8 cellular contexts compared by ENCODE assay signal in the genomic region with DNA sequence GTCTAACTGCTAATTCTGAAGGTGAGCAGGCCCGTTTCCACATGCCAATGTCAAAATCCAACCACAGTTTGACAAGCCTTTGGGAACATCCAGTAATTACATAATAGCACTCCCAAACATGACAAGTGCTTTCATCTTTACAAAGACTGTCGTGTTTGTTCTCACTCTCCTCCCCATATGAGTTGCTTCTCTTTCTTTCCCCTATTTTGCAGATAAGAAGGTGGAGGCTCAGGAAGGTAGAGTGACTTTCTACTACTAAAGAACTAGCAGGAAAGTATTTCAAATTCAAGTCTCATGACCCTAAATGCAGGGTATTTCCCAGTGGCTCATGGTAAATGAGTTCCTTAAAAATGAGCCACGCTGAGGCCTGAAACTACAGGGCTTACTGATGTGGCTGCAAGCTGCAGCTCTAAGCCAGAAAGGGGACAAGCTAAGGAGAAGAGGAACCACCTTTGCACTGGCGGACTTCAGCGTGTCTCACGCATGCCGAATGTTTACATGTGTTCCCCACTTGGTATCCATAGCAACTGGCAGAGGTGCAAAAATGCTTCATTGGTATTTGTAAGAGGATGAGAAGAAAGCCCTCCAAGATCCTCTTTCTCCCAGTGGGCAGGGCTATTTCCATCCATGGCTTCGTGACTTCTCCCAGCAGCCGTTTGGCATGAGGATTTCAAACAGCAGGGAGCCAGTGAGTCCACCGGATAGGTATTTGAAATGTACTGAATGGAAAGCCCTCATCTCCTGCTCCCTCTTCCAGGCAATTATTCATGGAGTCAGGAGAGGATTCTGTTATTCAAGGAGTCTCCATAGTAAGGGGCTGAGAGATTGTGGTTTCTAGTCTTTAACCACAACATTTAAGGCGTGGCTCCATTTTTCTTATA.
DNase-seq lines count a peak whose midpoint lies in the region; ATAC-seq and TF ChIP-seq lines count a peak whose summit lies in the region.

No MANE protein-coding gene starts in this region.

- peaks cover 0 to 24% (median 3%) of the 10 kb centered on the region in 11 experiments; a peak in 10 of 22 replicates for H3K9me3 ChIP-seq in BLaER1 treated with 17β-estradiol and CSF1 and Interleukin-3, amounts not matched to agents 10 nM and 100 nM (replicated peaks in 1 of 11)

- no peaks in the 10 kb centered on the region for H3K36me3 Mint-ChIP-seq in memory B cell

- H3K4me1 ChIP-seq in BLaER1 treated with 17β-estradiol and CSF1 and Interleukin-3, amounts not matched to agents 10 nM and 100 nM: peaks cover 73 to 91% (median 81%) of the 10 kb centered on the region in 10 experiments

- peak overlapping the region; percentile 78 to 98 (median 90) for H3K4me2 ChIP-seq in BLaER1 treated with 17β-estradiol and CSF1 and Interleukin-3, amounts not matched to agents 10 nM and 100 nM

- H3K36me3 ChIP-seq in BLaER1 treated with 17β-estradiol and CSF1 and Interleukin-3, amounts not matched to agents 10 nM and 100 nM: peaks cover 0 to 6% (median 0%) of the 10 kb centered on the region in 11 experiments; a peak in 3 of 22 replicates

- H3K9me3 Mint-ChIP-seq in memory B cell: no peaks in the 10 kb centered on the region

- no peaks in the 10 kb centered on the region for H4K20me1 ChIP-seq in BLaER1 treated with 17β-estradiol and CSF1 and Interleukin-3, amounts not matched to agents 10 nM and 100 nM

- H3K27me3 Mint-ChIP-seq in memory B cell: no peaks in the 10 kb centered on the region

- no peak for TF ChIP-seq CTCF in HL-60 (IDR thresholded peaks at IDR 0.05; ENCODE audit: insufficient read depth, low read length)
- TF ChIP-seq CTCF in WI38 (IDR thresholded peaks at IDR 0.05; ENCODE audit: low read depth, low read length): no peak

- no peaks in the 10 kb centered on the region for H3K27me3 ChIP-seq in BLaER1 treated with 17β-estradiol and CSF1 and Interleukin-3, amounts not matched to agents 10 nM and 100 nM
- H3K27me3 ChIP-seq in HL-60 (ENCODE audit: insufficient read depth, poor library complexity, severe bottlenecking): no peaks in the 10 kb centered on the region

- H3K27ac ChIP-seq in BLaER1 treated with 17β-estradiol and CSF1 and Interleukin-3, amounts not matched to agents 10 nM and 100 nM: peak overlapping the region; percentile 69 to 98 (median 79)
- peak overlapping the region; percentile 83 for H3K27ac ChIP-seq in HL-60 (replicated peaks)

- H3K4me1 Mint-ChIP-seq in memory B cell: peaks cover 59% of the 10 kb centered on the region

- H3K4me3 Mint-ChIP-seq in memory B cell: peak overlapping the region; percentile 78

- H3K9ac ChIP-seq in BLaER1 treated with 17β-estradiol and CSF1 and Interleukin-3, amounts not matched to agents 10 nM and 100 nM: peak overlapping the region in 10 of 11 experiments; percentile 10 to 92 (median 70); a peak in 20 of 22 replicates

- ATAC-seq in GM21360 (IDR thresholded peaks at IDR 0.05; ENCODE audit: unreplicated experiment) (peak; percentile 72), memory B cell (ENCODE audit: low read depth) (peak; percentile 83)

- peak overlapping the region in 4 of 10 experiments; percentile 26 to 55 (median 34); a peak in 8 of 20 replicates for H3K4me3 ChIP-seq in BLaER1 treated with 17β-estradiol and CSF1 and Interleukin-3, amounts not matched to agents 10 nM and 100 nM
- no peak overlapping the region for H3K4me3 ChIP-seq in HL-60 (replicated peaks; ENCODE audit: insufficient read depth, low read length)
- peak overlapping the region; percentile 42 for H3K4me3 ChIP-seq in WI38 (ENCODE audit: low read depth, low read length)

- peak; percentile 94 to 98 for DNase-seq in HL-60 (ENCODE audit: low read depth in 1 of 2, low spot score in 1 of 2)
- peak; percentile 83 for DNase-seq in central memory CD4-positive, alpha-beta T cell
- DNase-seq in memory B cell (ENCODE audit: low spot score in 2 of 2): peak; percentile 63 to 86
- peak; percentile 17 to 32 for DNase-seq in stimulated activated CD8-positive, alpha-beta memory T cell treated with anti-CD3 and anti-CD28 coated beads, Interleukin-4, amount 100 ng/mL, for 4 hours (ENCODE audit: low read depth in 2 of 2, low spot score in 1 of 2)
- no peak for DNase-seq in COLO668 (lab: John Stamatoyannopoulos, UW; ENCODE audit: unreplicated experiment)

- peak overlapping the region; percentile 100 for H3K27ac Mint-ChIP-seq in memory B cell
